ENCODE assay signal across 11 cellular contexts in the genomic region with DNA sequence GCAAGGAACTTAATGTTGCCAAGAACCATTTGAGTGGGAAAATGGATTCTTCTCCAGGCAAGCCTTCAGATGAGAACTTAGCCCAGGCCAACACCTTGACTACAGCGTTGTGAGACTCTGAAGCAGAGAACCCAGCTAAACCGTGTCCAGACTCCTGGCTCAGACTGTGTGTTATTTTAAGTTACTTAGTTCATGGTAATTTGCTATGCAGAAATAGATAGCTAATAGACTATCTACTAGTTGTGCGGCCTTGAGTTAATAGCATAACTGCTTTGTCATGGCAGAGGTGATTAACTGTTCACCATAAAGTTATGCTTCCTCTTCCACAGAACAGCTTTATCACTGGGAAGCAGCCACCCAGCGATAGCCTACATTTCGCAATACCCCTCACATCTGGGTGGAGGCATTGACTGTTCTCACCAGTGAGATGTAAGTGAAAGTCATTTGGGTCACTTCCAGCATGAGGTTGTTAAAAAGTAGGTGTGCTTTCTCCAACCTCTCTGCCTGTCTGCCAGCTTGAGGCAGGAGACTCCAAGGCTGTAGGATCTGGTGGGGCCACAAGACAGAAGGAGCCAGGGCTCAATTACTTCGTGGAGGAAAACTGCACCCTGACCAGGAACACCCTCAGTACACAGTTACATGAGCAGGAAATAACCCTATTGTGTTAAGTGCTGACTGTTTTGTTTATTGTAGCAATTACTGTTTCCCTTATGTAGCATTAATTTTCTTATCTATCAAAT.
DNase-seq lines count a peak whose midpoint lies in the region; ATAC-seq, FAIRE-seq and TF ChIP-seq lines count a peak whose summit lies in the region.
"Had no signal": no experiment of that assay in that cellular context is flagged by ENCODE, and none has a peak within 500 bp of the region (broad histone marks: within the 10 kb centered on the region; RNA-seq: fewer than 3 reads in every experiment).

No MANE protein-coding gene starts in this region.

- H3K9me3 Mint-ChIP-seq in naive thymus-derived CD4-positive, alpha-beta T cell: no peaks in the 10 kb centered on the region
- H3K9me3 Mint-ChIP-seq: neural crest cell; stimulated activated naive CD8-positive, alpha-beta T cell treated with anti-CD3 and anti-CD28 coated beads, Interleukin-15, Interleukin-2, amounts not matched to agents 100 ng/mL and 50 ng/mL, for 24 hours had no signal

- BruUV-seq in endothelial cell of umbilical vein (replicated peaks; lab: Mats Ljungman, UMichigan): no TSS peak

- dilution Hi-C loops in endothelial cell of umbilical vein (cut with MboI; ENCODE audit: extremely low pct_ligation_motif_present, low sequenced_read_pairs): no loop called here

- no peak overlapping the region for H3K4me3 Mint-ChIP-seq in naive thymus-derived CD4-positive, alpha-beta T cell
- H3K4me3 Mint-ChIP-seq: neural crest cell; stimulated activated naive CD8-positive, alpha-beta T cell treated with anti-CD3 and anti-CD28 coated beads, Interleukin-15, Interleukin-2, amounts not matched to agents 100 ng/mL and 50 ng/mL, for 24 hours had no signal

- peak; percentile 89 for ATAC-seq in naive thymus-derived CD4-positive, alpha-beta T cell
- no peak for ATAC-seq in GM18511 (IDR thresholded peaks at IDR 0.05; ENCODE audit: unreplicated experiment)

- CTCF ChIA-PET in endothelial cell of umbilical vein (lab: Charles Lee): interaction anchor here (1.0 to 3.0 kb wide), 7 partner anchors 11 to 899 kb away, joined by 3 to 7 read pairs (median 3); partner anchors contain the start of gene GPAT3
- CTCF ChIA-PET in naive thymus-derived CD4-positive, alpha-beta T cell (lab: Charles Lee): no interaction called here

- H3K36me3 ChIP-seq in endothelial cell of umbilical vein (ENCODE audit: control insufficient read depth in 2 of 2, extremely low read depth in 1 of 2, insufficient read depth in 2 of 2, low read length in 2 of 2): no peaks in the 10 kb centered on the region
- no peaks in the 10 kb centered on the region for H3K36me3 ChIP-seq in naive thymus-derived CD4-positive, alpha-beta T cell (ENCODE audit: control insufficient read depth in 2 of 3, insufficient read depth in 3 of 3, low read length in 3 of 3)
- H3K36me3 ChIP-seq in MG63: no peaks in the 10 kb centered on the region

- H3K36me3 Mint-ChIP-seq in naive thymus-derived CD4-positive, alpha-beta T cell: no peaks in the 10 kb centered on the region

- H3K27me3 Mint-ChIP-seq in naive thymus-derived CD4-positive, alpha-beta T cell: peaks cover 5 to 27% (median 14%) of the 10 kb centered on the region in 5 donors

- DNase-seq in Caki2 (ENCODE audit: low read depth): peak; percentile 35
- peak; percentile 95 for DNase-seq in NOMO-1 treated with DMSO at 0.1 percent for 48 hours (lab: John Stamatoyannopoulos, UW; ENCODE audit: unreplicated experiment)
- peak; percentile 92 for DNase-seq in endothelial cell of umbilical vein (ENCODE audit: low read depth, low spot score)
- no peak for DNase-seq in naive thymus-derived CD4-positive, alpha-beta T cell
- DNase-seq in MG63: no peak
- no peak for DNase-seq in NCI-H345 treated with DMSO at 0.1 percent for 48 hours (lab: John Stamatoyannopoulos, UW; ENCODE audit: unreplicated experiment)
- DNase-seq in hepatic stellate cell (ENCODE audit: low spot score): no peak
- DNase-seq: NCI-H1436 had no signal

- POLR2A ChIA-PET in endothelial cell of umbilical vein (lab: Charles Lee): interaction anchor here (0.6 kb wide), 1 partner anchor 121 kb away, joined by 3 read pairs; no protein-coding TSS in a partner anchor
- POLR2A ChIA-PET in naive thymus-derived CD4-positive, alpha-beta T cell (lab: Charles Lee): no interaction called here

- peak overlapping the region; percentile 73 for H2AFZ ChIP-seq in endothelial cell of umbilical vein (ENCODE audit: low read depth, low read length)

- no peaks in the 10 kb centered on the region for H3K9me1 ChIP-seq in endothelial cell of umbilical vein (replicated peaks; ENCODE audit: control insufficient read depth, extremely low read depth, insufficient read depth, low read length)

- no peak overlapping the region for H3K27ac Mint-ChIP-seq in naive thymus-derived CD4-positive, alpha-beta T cell
- H3K27ac Mint-ChIP-seq: stimulated activated naive CD8-positive, alpha-beta T cell treated with anti-CD3 and anti-CD28 coated beads, Interleukin-15, Interleukin-2, amounts not matched to agents 100 ng/mL and 50 ng/mL, for 24 hours had no signal

- peak overlapping the region; percentile 5 for H3K9ac ChIP-seq in endothelial cell of umbilical vein (replicated peaks; ENCODE audit: extremely low read depth, insufficient read depth, low read length)

- intact Hi-C loops in endothelial cell of umbilical vein (cut with micrococcal nuclease): loop anchor here (1.0 to 5.0 kb wide), 2 partner anchors 11 to 273 kb away; no protein-coding TSS in a partner anchor
- intact Hi-C loops in naive thymus-derived CD4-positive, alpha-beta T cell (cut with micrococcal nuclease): no loop called here

- H3K4me1 ChIP-seq in endothelial cell of umbilical vein (ENCODE audit: control insufficient read depth, extremely low read depth, insufficient read depth, low read length): peaks cover 20% of the 10 kb centered on the region
- H3K4me1 ChIP-seq in naive thymus-derived CD4-positive, alpha-beta T cell (ENCODE audit: control insufficient read depth in 2 of 2, insufficient read depth in 2 of 2, low read length in 2 of 2): no peaks in the 10 kb centered on the region

- no peak for TF ChIP-seq CTCF in endothelial cell of umbilical vein (IDR thresholded peaks at IDR 0.05; ENCODE audit: extremely low read depth in 1 of 2, insufficient read depth in 1 of 2, low read depth in 1 of 2, low read length in 2 of 2)

- peak; percentile 88 for FAIRE-seq in endothelial cell of umbilical vein (lab: Jason Lieb, UNC)

- no peaks in the 10 kb centered on the region for H4K20me1 ChIP-seq in endothelial cell of umbilical vein (replicated peaks; ENCODE audit: control insufficient read depth, extremely low read depth, insufficient read depth, low read length)

- H3K4me2 ChIP-seq in endothelial cell of umbilical vein (ENCODE audit: insufficient read depth, low read length): peak overlapping the region; percentile 74

- H3K4me3 ChIP-seq in endothelial cell of umbilical vein (replicated peaks in 1 of 3; ENCODE audit: insufficient read depth in 1 of 3, low read depth in 1 of 3, low read length in 3 of 3): no peak overlapping the region
- no peak overlapping the region for H3K4me3 ChIP-seq in naive thymus-derived CD4-positive, alpha-beta T cell (ENCODE audit: low read length)
- no peak overlapping the region for H3K4me3 ChIP-seq in MG63

- no peaks in the 10 kb centered on the region for H3K79me2 ChIP-seq in endothelial cell of umbilical vein (ENCODE audit: control insufficient read depth, insufficient read depth, low read length)

- H3K4me1 Mint-ChIP-seq in naive thymus-derived CD4-positive, alpha-beta T cell: peaks cover 0 to 1% (median 0%) of the 10 kb centered on the region in 7 donors
- H3K4me1 Mint-ChIP-seq: neural crest cell had no signal

- H3K9me3 ChIP-seq in endothelial cell of umbilical vein (replicated peaks; ENCODE audit: control insufficient read depth, insufficient read depth, low read length): no peaks in the 10 kb centered on the region
- no peaks in the 10 kb centered on the region for H3K9me3 ChIP-seq in naive thymus-derived CD4-positive, alpha-beta T cell (ENCODE audit: control insufficient read depth in 2 of 3, low read length in 3 of 3)
- no peaks in the 10 kb centered on the region for H3K9me3 ChIP-seq in MG63

- H3K27me3 ChIP-seq in endothelial cell of umbilical vein (ENCODE audit: control insufficient read depth in 2 of 2, insufficient read depth in 2 of 2, low read length in 2 of 2) (no peaks in the 10 kb centered on the region), MG63 (no peaks in the 10 kb centered on the region)
- H3K27me3 ChIP-seq in naive thymus-derived CD4-positive, alpha-beta T cell (ENCODE audit: control insufficient read depth in 2 of 2, insufficient read depth in 2 of 2, low read length in 2 of 2): no peaks in the 10 kb centered on the region

- no peak for TF ChIP-seq POLR2A in endothelial cell of umbilical vein (IDR thresholded peaks at IDR 0.05; ENCODE audit: low read depth, low read length)

- H3K27ac ChIP-seq in endothelial cell of umbilical vein (ENCODE audit: insufficient read depth, low read depth, low read length): peak overlapping the region; percentile 57
- no peak overlapping the region for H3K27ac ChIP-seq in naive thymus-derived CD4-positive, alpha-beta T cell (ENCODE audit: low read depth, low read length)

- in situ Hi-C loops in Caki2 (cut with HindIII; ENCODE audit: low pct_unique_long_range_greater_than_20kb, low sequenced_read_pairs): no loop called here

TF ChIP-seq in endothelial cell of umbilical vein, 7 proteins besides CTCF, POLR2A, EP300 and RAD21:
- TF ChIP-seq MYC (IDR thresholded peaks at IDR 0.05; ENCODE audit: low read depth, low read length) (no peak), GATA2 (IDR thresholded peaks at IDR 0.05; ENCODE audit: insufficient read depth, insufficient read length, low read depth, low read length) (peak; percentile 69), JUN (IDR thresholded peaks at IDR 0.05; ENCODE audit: borderline replicate concordance, insufficient read depth, insufficient read length, low read depth) (peak; percentile 48), MAX (IDR thresholded peaks at IDR 0.05; ENCODE audit: insufficient read depth, insufficient read length) (no peak), EZH2 (IDR thresholded peaks at IDR 0.05; ENCODE audit: borderline replicate concordance, low read depth, low read length, severe bottlenecking) (no peak), POLR2AphosphoS5 (IDR thresholded peaks at IDR 0.05; ENCODE audit: insufficient read depth, low read depth, low read length) (peak; percentile 28), FOS (IDR thresholded peaks at IDR 0.05; ENCODE audit: borderline replicate concordance, insufficient read depth, low read length) (no peak)

Comparison
In these comparisons a context has a peak if more than half of its experiments do, and no peak if none do; other contexts are left out.
1. DNase-seq: peak in Caki2 (single experiment), NOMO-1 treated with DMSO at 0.1 percent for 48 hours (single experiment) and endothelial cell of umbilical vein (single experiment); none in naive thymus-derived CD4-positive, alpha-beta T cell (0 of 9), MG63 (single experiment), NCI-H345 treated with DMSO at 0.1 percent for 48 hours (single experiment) and hepatic stellate cell (single experiment).